ENCODE assay signal across 12 cellular contexts in genomic region chr7:139854803-139855497, GRCh38. TPM values are rescaled to one million over a fixed set of nuclear protein-coding genes. Genes with fewer than 3 reads are reported as not detected.
DNase-seq lines count a peak whose midpoint lies in the region; ATAC-seq and TF ChIP-seq lines count a peak whose summit lies in the region.
"Had no signal": no experiment of that assay in that cellular context is flagged by ENCODE, and none has a peak within 500 bp of the region (broad histone marks: within the 10 kb centered on the region; RNA-seq: fewer than 3 reads in every experiment).

No MANE protein-coding gene starts in this region.

- no peaks in the 10 kb centered on the region for H3K4me1 ChIP-seq in right atrium auricular region

- ATAC-seq in GM19324 (IDR thresholded peaks at IDR 0.05; ENCODE audit: low FRiP score, unreplicated experiment) (peak; percentile 34), HG02973 (IDR thresholded peaks at IDR 0.05; ENCODE audit: unreplicated experiment) (peak; percentile 14)
- peak; percentile 69 for ATAC-seq in activated naive CD8-positive, alpha-beta T cell treated with anti-CD3 and anti-CD28 coated beads, Interleukin-2, amount 10 ng/mL, durations not matched to agents 7 days and 5 days (ENCODE audit: low read depth)

- no peaks in the 10 kb centered on the region for H3K9me3 Mint-ChIP-seq in activated naive CD8-positive, alpha-beta T cell treated with anti-CD3 and anti-CD28 coated beads, Interleukin-2, amount 10 ng/mL, durations not matched to agents 7 days and 5 days
- no peaks in the 10 kb centered on the region for H3K9me3 Mint-ChIP-seq in osteocyte (ENCODE audit: unreplicated experiment)

- H3K27ac Mint-ChIP-seq in activated naive CD8-positive, alpha-beta T cell treated with anti-CD3 and anti-CD28 coated beads, Interleukin-2, amount 10 ng/mL, durations not matched to agents 7 days and 5 days = peak overlapping the region; percentile 38
- no peak overlapping the region for H3K27ac Mint-ChIP-seq in osteocyte (ENCODE audit: unreplicated experiment)

- H3K4me3 Mint-ChIP-seq in activated naive CD8-positive, alpha-beta T cell treated with anti-CD3 and anti-CD28 coated beads, Interleukin-2, amount 10 ng/mL, durations not matched to agents 7 days and 5 days = peak overlapping the region; percentile 17
- H3K4me3 Mint-ChIP-seq in osteocyte (ENCODE audit: unreplicated experiment) = no peak overlapping the region

- H3K36me3 ChIP-seq in right atrium auricular region = no peaks in the 10 kb centered on the region
- H3K36me3 ChIP-seq: heart right ventricle had no signal

- no peaks in the 10 kb centered on the region for H3K27me3 ChIP-seq in right atrium auricular region
- H3K27me3 ChIP-seq: heart right ventricle had no signal

- no peaks in the 10 kb centered on the region for H3K27me3 Mint-ChIP-seq in activated naive CD8-positive, alpha-beta T cell treated with anti-CD3 and anti-CD28 coated beads, Interleukin-2, amount 10 ng/mL, durations not matched to agents 7 days and 5 days
- H3K27me3 Mint-ChIP-seq in osteocyte (ENCODE audit: unreplicated experiment) = peaks cover 2% of the 10 kb centered on the region

- no peaks in the 10 kb centered on the region for H3K36me3 Mint-ChIP-seq in activated naive CD8-positive, alpha-beta T cell treated with anti-CD3 and anti-CD28 coated beads, Interleukin-2, amount 10 ng/mL, durations not matched to agents 7 days and 5 days
- no peaks in the 10 kb centered on the region for H3K36me3 Mint-ChIP-seq in osteocyte (ENCODE audit: unreplicated experiment)

- no peak for DNase-seq in activated naive CD8-positive, alpha-beta T cell treated with anti-CD3 and anti-CD28 coated beads, Interleukin-2, amount 10 ng/mL, durations not matched to agents 7 days and 5 days
- DNase-seq in osteocyte (ENCODE audit: extremely low spot score, unreplicated experiment) (peak; percentile 4), right atrium auricular region (ENCODE audit: low spot score) (no peak), NCI-H524 treated with DMSO at 0.1 percent for 48 hours (lab: John Stamatoyannopoulos, UW) (no peak), GM19238 (ENCODE audit: insufficient read length, low spot score) (no peak)
- DNase-seq: activated T-cell treated with anti-CD3 and anti-CD28 coated beads for 4 hours, mucosa of descending colon, NCI-H345, SK-N-SH had no signal

- no peak overlapping the region for H3K4me3 ChIP-seq in right atrium auricular region
- H3K4me3 ChIP-seq: heart right ventricle, mucosa of descending colon had no signal

- peaks cover 17% of the 10 kb centered on the region for H3K4me1 Mint-ChIP-seq in activated naive CD8-positive, alpha-beta T cell treated with anti-CD3 and anti-CD28 coated beads, Interleukin-2, amount 10 ng/mL, durations not matched to agents 7 days and 5 days
- H3K4me1 Mint-ChIP-seq in osteocyte (ENCODE audit: unreplicated experiment) = no peaks in the 10 kb centered on the region

- H3K27ac ChIP-seq in right atrium auricular region = no peak overlapping the region

- POLR2A ChIA-PET in activated naive CD8-positive, alpha-beta T cell treated with anti-CD3 and anti-CD28 coated beads, Interleukin-2, amount 10 ng/mL, durations not matched to agents 7 days and 5 days (lab: Charles Lee) = no interaction called here

- TF ChIP-seq CTCF in osteocyte (IDR thresholded peaks at IDR 0.05) = no peak
- TF ChIP-seq CTCF in right atrium auricular region (IDR thresholded peaks at IDR 0.05) = no peak

- no peaks in the 10 kb centered on the region for H3K9me3 ChIP-seq in right atrium auricular region
- H3K9me3 ChIP-seq: heart right ventricle, mucosa of descending colon, SK-N-SH had no signal

RNA-seq across cellular contexts. Expression of gene TBXAS1, which starts 25.9 kb away (rescaled TPM):
- total RNA-seq in activated naive CD8-positive, alpha-beta T cell treated with anti-CD3 and anti-CD28 coated beads, Interleukin-2, amount 10 ng/mL, durations not matched to agents 7 days and 5 days = 1 to 10 TPM; 2.1 to 3.0 TPM
- total RNA-seq in osteocyte (2.9 and 3.5 TPM in 2 replicates), right atrium auricular region (10 to 100 TPM in 1 of 2 donors, 1 to 10 TPM in 1; 4.6 to 15.3 TPM)

Comparison
In these comparisons a context has a peak if more than half of its experiments do, and no peak if none do; other contexts are left out.
1. ATAC-seq: peak in every context shown above with its lines; median percentile 69 in activated naive CD8-positive, alpha-beta T cell treated with anti-CD3 and anti-CD28 coated beads, Interleukin-2, amount 10 ng/mL, durations not matched to agents 7 days and 5 days; 34 in GM19324; 14 in HG02973.